10 cellular contexts compared by ENCODE assay signal in genomic region chr17:67531291-67531690, GRCh38.
DNase-seq lines count a peak whose midpoint lies in the region; ATAC-seq, FAIRE-seq and TF ChIP-seq lines count a peak whose summit lies in the region.
"Had no signal": no experiment of that assay in that cellular context is flagged by ENCODE, and none has a peak within 500 bp of the region (broad histone marks: within the 10 kb centered on the region; RNA-seq: fewer than 3 reads in every experiment).

No MANE protein-coding gene starts in this region.

- H3K36me3 ChIP-seq in BLaER1, result peaks cover 47% of the 10 kb centered on the region

- no peak for TF ChIP-seq CTCF in fibroblast of pulmonary artery (IDR thresholded peaks at IDR 0.05; ENCODE audit: low read length, missing control alignments)

- H3K4me3 ChIP-seq in BLaER1, result no peak overlapping the region
- no peak overlapping the region for H3K4me3 ChIP-seq in fibroblast of pulmonary artery (replicated peaks; ENCODE audit: low read depth, low read length)

- DNase-seq in fibroblast of pulmonary artery (ENCODE audit: low read depth) (peak; percentile 34), RCC 7860 (ENCODE audit: low spot score) (no peak)
- DNase-seq in stimulated activated CD4-positive, alpha-beta T cell treated with anti-CD3 and anti-CD28 coated beads, Interleukin-2, amount 100 ng/mL, for 48 hours, result no peak
- DNase-seq: activated CD8-positive, alpha-beta memory T cell treated with anti-CD3 and anti-CD28 coated beads, Interleukin-2, amount 50 U/mL, for 4 hours had no signal

- H4K20me1 ChIP-seq in BLaER1, result peaks cover 57% of the 10 kb centered on the region

- ATAC-seq in GM19372 (IDR thresholded peaks at IDR 0.05; ENCODE audit: low read depth, unreplicated experiment), result peak; percentile 80
- ATAC-seq in HG03439 (IDR thresholded peaks at IDR 0.05; ENCODE audit: unreplicated experiment), result peak; percentile 77
- ATAC-seq in GM18909 (IDR thresholded peaks at IDR 0.05; ENCODE audit: poor library complexity, unreplicated experiment), result no peak
- ATAC-seq in esophagus mucosa, result no peak

- no peak overlapping the region for H3K27ac ChIP-seq in BLaER1
- H3K27ac ChIP-seq: KMS-11 had no signal

- no peaks in the 10 kb centered on the region for H3K27me3 ChIP-seq in BLaER1

- peaks cover 36% of the 10 kb centered on the region for H3K4me1 ChIP-seq in BLaER1

- no peak overlapping the region for H3K9ac ChIP-seq in BLaER1
- H3K9ac ChIP-seq: KMS-11 had no signal

- H3K4me2 ChIP-seq in BLaER1, result peak overlapping the region; percentile 60
- H3K4me2 ChIP-seq: KMS-11 had no signal

- FAIRE-seq in RCC 7860 (lab: Jason Lieb, UNC), result no peak

- no peaks in the 10 kb centered on the region for H3K9me3 ChIP-seq in BLaER1

Comparison
In these comparisons a context has a peak if more than half of its experiments do, and no peak if none do; other contexts are left out.
1. ATAC-seq: peak in GM19372 (single experiment) and HG03439 (single experiment); none in GM18909 (single experiment) and esophagus mucosa (single experiment).